8 cellular contexts compared by ENCODE assay signal in the genomic region with DNA sequence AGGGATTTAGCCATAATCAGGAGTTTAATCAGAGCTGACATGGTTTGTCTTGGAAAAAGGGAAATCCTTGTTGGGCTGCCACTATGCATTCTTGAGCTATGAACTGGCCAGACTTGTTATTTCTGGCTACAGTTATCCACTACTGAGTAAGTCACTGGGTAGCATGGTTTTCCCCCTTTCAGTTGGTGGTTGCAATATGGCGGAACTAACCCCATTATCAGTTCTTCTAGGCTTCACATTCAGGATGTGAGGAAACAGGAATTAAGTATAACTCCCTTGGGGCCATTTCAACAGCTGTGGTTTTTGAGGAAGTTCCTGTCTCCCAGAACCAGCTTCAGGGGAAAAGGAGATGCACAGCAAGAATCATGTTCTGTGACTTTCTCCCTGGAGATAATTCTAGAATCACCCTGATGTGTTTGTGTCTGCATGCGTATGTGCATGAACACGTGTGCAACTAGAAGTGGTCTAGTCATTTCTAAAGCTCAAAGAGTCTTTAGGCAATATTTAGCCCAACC.
A peak's percentile ranks its signal among the peaks of the same experiment; 100 is the strongest.
DNase-seq lines count a peak whose midpoint lies in the region; ATAC-seq and TF ChIP-seq lines count a peak whose summit lies in the region.

No MANE protein-coding gene starts in this region.

- no peaks in the 10 kb centered on the region for H4K20me1 ChIP-seq in Karpas-422 (ENCODE audit: insufficient read depth, low read depth, low read length)

- no peaks in the 10 kb centered on the region for H3K27me3 Mint-ChIP-seq in activated B cell treated with CpG ODN at 0.5 μM for 24 hours
- H3K27me3 Mint-ChIP-seq in CD4-positive, alpha-beta T cell = no peaks in the 10 kb centered on the region

- peaks cover 76% of the 10 kb centered on the region for H3K4me1 Mint-ChIP-seq in activated B cell treated with CpG ODN at 0.5 μM for 24 hours
- peaks cover 64% of the 10 kb centered on the region for H3K4me1 Mint-ChIP-seq in CD4-positive, alpha-beta T cell (ENCODE audit: low read depth)

- H3K27ac ChIP-seq in CD4-positive, alpha-beta T cell (ENCODE audit: low read depth, low read length) = no peak overlapping the region
- no peak overlapping the region for H3K27ac ChIP-seq in Karpas-422 (ENCODE audit: low read length)

- H3K36me3 ChIP-seq in Karpas-422 (ENCODE audit: insufficient read depth, low read length) = no peaks in the 10 kb centered on the region

- peak; percentile 42 for ATAC-seq in GM18511 (IDR thresholded peaks at IDR 0.05; ENCODE audit: unreplicated experiment)
- peak; percentile 35 for ATAC-seq in HG03354 (IDR thresholded peaks at IDR 0.05; ENCODE audit: poor library complexity, severe bottlenecking, unreplicated experiment)
- peak; percentile 23 for ATAC-seq in activated B cell treated with CpG ODN at 0.5 μM for 24 hours (ENCODE audit: low read depth)
- ATAC-seq in CD4-positive, alpha-beta T cell (ENCODE audit: poor library complexity) = no peak
- ATAC-seq in HG03039 (IDR thresholded peaks at IDR 0.05; ENCODE audit: unreplicated experiment) = no peak

- no peak overlapping the region for H3K4me3 ChIP-seq in Karpas-422 (ENCODE audit: low read length)

- H3K27me3 ChIP-seq in CD4-positive, alpha-beta T cell (ENCODE audit: control insufficient read depth, insufficient read depth, low read length) = no peaks in the 10 kb centered on the region
- peaks cover 1% of the 10 kb centered on the region; the same call in 1 of the 2 replicates for H3K27me3 ChIP-seq in Karpas-422 (ENCODE audit: low read length)

- DNase-seq in activated B cell treated with CpG ODN at 0.5 μM for 24 hours = no peak
- peak; percentile 89 for DNase-seq in non-pigmented ciliary epithelial cell (ENCODE audit: low read depth)
- no peak for DNase-seq in CD4-positive, alpha-beta T cell
- no peak for DNase-seq in stimulated activated CD4-positive, alpha-beta T cell treated with anti-CD3 and anti-CD28 coated beads, Interleukin-12 subunit alpha, Interleukin-12 subunit beta, amount 100 ng/mL, for 4 hours
- DNase-seq in Karpas-422 = no peak

- TF ChIP-seq CTCF in activated B cell treated with CpG ODN at 0.5 μM for 24 hours (IDR thresholded peaks at IDR 0.05) = no peak
- no peak for TF ChIP-seq CTCF in CD4-positive, alpha-beta T cell (IDR thresholded peaks at IDR 0.05)

- no peaks in the 10 kb centered on the region for H3K79me2 ChIP-seq in Karpas-422 (ENCODE audit: low read length)

- intact Hi-C loops in activated B cell treated with CpG ODN at 0.5 μM for 24 hours (cut with micrococcal nuclease) = loop anchor here (1.0 kb wide), 3 partner anchors 9 to 38 kb away; no protein-coding TSS in a partner anchor
- intact Hi-C loops in CD4-positive, alpha-beta T cell (cut with DNase I, micrococcal nuclease) = loop anchor here in 1 of 2 experiments (5.0 kb wide), 1 partner anchor 51 kb away; no protein-coding TSS in a partner anchor

- POLR2A ChIA-PET in activated B cell treated with CpG ODN at 0.5 μM for 24 hours (lab: Charles Lee) = interaction anchor here (0.8 to 2.6 kb wide), 16 partner anchors 9 to 110 kb away, joined by 3 to 23 read pairs (median 5); a partner anchor contains a TSS
- POLR2A ChIA-PET in CD4-positive, alpha-beta T cell (lab: Charles Lee) = interaction anchor here (1.0 kb wide), 1 partner anchor 11 kb away, joined by 4 read pairs; no protein-coding TSS in a partner anchor

- H2AFZ ChIP-seq in Karpas-422 (ENCODE audit: low read length) = no peak overlapping the region

- no peaks in the 10 kb centered on the region for H3K9me3 ChIP-seq in CD4-positive, alpha-beta T cell (ENCODE audit: control insufficient read depth, low read length)
- H3K9me3 ChIP-seq in Karpas-422 (ENCODE audit: low read length) = no peaks in the 10 kb centered on the region

- H3K27ac Mint-ChIP-seq in activated B cell treated with CpG ODN at 0.5 μM for 24 hours = peak overlapping the region; percentile 64
- H3K27ac Mint-ChIP-seq in CD4-positive, alpha-beta T cell = no peak overlapping the region

- peaks cover 18% of the 10 kb centered on the region for H3K4me1 ChIP-seq in Karpas-422 (ENCODE audit: low read length)

- H3K9me2 ChIP-seq in Karpas-422 (replicated peaks; ENCODE audit: insufficient read depth, low read length) = no peaks in the 10 kb centered on the region

- no peaks in the 10 kb centered on the region for H3K9me3 Mint-ChIP-seq in activated B cell treated with CpG ODN at 0.5 μM for 24 hours
- H3K9me3 Mint-ChIP-seq in CD4-positive, alpha-beta T cell = no peaks in the 10 kb centered on the region

- H3K4me3 Mint-ChIP-seq in activated B cell treated with CpG ODN at 0.5 μM for 24 hours = no peak overlapping the region
- H3K4me3 Mint-ChIP-seq in CD4-positive, alpha-beta T cell = no peak overlapping the region

- no peaks in the 10 kb centered on the region for H3K36me3 Mint-ChIP-seq in activated B cell treated with CpG ODN at 0.5 μM for 24 hours (ENCODE audit: low read depth)
- no peaks in the 10 kb centered on the region for H3K36me3 Mint-ChIP-seq in CD4-positive, alpha-beta T cell (ENCODE audit: low read depth)

- no peak overlapping the region for H3K9ac ChIP-seq in Karpas-422 (ENCODE audit: low read length)

- no peak overlapping the region for H3K4me2 ChIP-seq in Karpas-422 (ENCODE audit: low read depth, low read length, poor library complexity, severe bottlenecking)

- CTCF ChIA-PET in activated B cell treated with CpG ODN at 0.5 μM for 24 hours (lab: Charles Lee) = interaction anchor here (0.7 to 1.9 kb wide), 3 partner anchors 23 to 108 kb away, joined by 3 to 8 read pairs (median 4); no protein-coding TSS in a partner anchor
- CTCF ChIA-PET in CD4-positive, alpha-beta T cell (lab: Charles Lee) = interaction anchor here (1.1 to 1.5 kb wide), 2 partner anchors 35 to 200 kb away, joined by 3 read pairs; no protein-coding TSS in a partner anchor

Comparison
In these comparisons a context has a peak if more than half of its experiments do, and no peak if none do; other contexts are left out.
1. ATAC-seq: peak in GM18511 (single experiment), HG03354 (single experiment) and activated B cell treated with CpG ODN at 0.5 μM for 24 hours (single experiment); none in CD4-positive, alpha-beta T cell (single experiment) and HG03039 (single experiment).